Comparison of ENCODE assay signal across 20 cellular contexts in the genomic region with DNA sequence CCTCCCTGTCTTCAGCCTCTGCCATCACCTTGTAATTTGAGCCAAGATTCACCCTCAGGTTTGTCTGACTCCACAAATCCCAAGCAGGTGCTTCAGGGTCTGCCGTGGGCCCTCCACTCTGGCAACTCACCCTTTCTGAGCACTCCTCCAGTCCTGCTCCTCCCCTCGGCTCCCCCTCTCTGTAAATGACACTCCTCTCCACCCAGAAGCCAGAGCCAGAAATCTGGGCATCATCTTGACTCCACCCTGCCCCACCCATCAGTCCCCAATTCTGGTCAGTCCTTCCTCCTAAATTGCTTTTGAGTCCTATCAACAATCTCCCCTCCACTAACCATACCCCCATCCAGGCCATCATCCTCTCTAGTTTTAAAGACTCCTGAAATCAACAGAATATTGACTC. TPM values are rescaled to one million over a fixed set of nuclear protein-coding genes. Genes with fewer than 3 reads are reported as not detected.
DNase-seq lines count a peak whose midpoint lies in the region; ATAC-seq lines count a peak whose summit lies in the region.
"Had no signal": no experiment of that assay in that cellular context is flagged by ENCODE, and none has a peak within 500 bp of the region (broad histone marks: within the 10 kb centered on the region; RNA-seq: fewer than 3 reads in every experiment).

No MANE protein-coding gene starts in this region.

- H3K9me3 Mint-ChIP-seq in activated CD8-positive, alpha-beta T cell treated with anti-CD3 and anti-CD28 coated beads, Interleukin-2, amount 10 ng/mL, durations not matched to agents 7 days and 5 days (ENCODE audit: insufficient read depth), result no peaks in the 10 kb centered on the region
- no peaks in the 10 kb centered on the region for H3K9me3 Mint-ChIP-seq in naive thymus-derived CD8-positive, alpha-beta T cell

- H3K27ac ChIP-seq in BLaER1 treated with 17β-estradiol and CSF1 and Interleukin-3, amounts not matched to agents 10 nM and 100 nM, result peak overlapping the region in 1 of 11 experiments; percentile 2; a peak in 2 of 22 replicates
- H3K27ac ChIP-seq: 22Rv1, colonic mucosa, tibial nerve had no signal

- H3K27me3 Mint-ChIP-seq in activated CD8-positive, alpha-beta T cell treated with anti-CD3 and anti-CD28 coated beads, Interleukin-2, amount 10 ng/mL, durations not matched to agents 7 days and 5 days (ENCODE audit: low read depth), result no peaks in the 10 kb centered on the region
- no peaks in the 10 kb centered on the region for H3K27me3 Mint-ChIP-seq in naive thymus-derived CD8-positive, alpha-beta T cell

- H3K4me1 ChIP-seq in BLaER1 treated with 17β-estradiol and CSF1 and Interleukin-3, amounts not matched to agents 10 nM and 100 nM, result peaks cover 72 to 100% (median 93%) of the 10 kb centered on the region in 10 experiments
- H3K4me1 ChIP-seq: colonic mucosa had no signal

- H3K36me3 Mint-ChIP-seq in activated CD8-positive, alpha-beta T cell treated with anti-CD3 and anti-CD28 coated beads, Interleukin-2, amount 10 ng/mL, durations not matched to agents 7 days and 5 days (ENCODE audit: low read depth), result peaks cover 82% of the 10 kb centered on the region
- H3K36me3 Mint-ChIP-seq in naive thymus-derived CD8-positive, alpha-beta T cell, result peaks cover 0 to 98% (median 13%) of the 10 kb centered on the region in 3 donors

- H3K27ac Mint-ChIP-seq in activated CD8-positive, alpha-beta T cell treated with anti-CD3 and anti-CD28 coated beads, Interleukin-2, amount 10 ng/mL, durations not matched to agents 7 days and 5 days, result peak overlapping the region; percentile 70
- peak overlapping the region; percentile 60 to 94 (median 84) for H3K27ac Mint-ChIP-seq in naive thymus-derived CD8-positive, alpha-beta T cell

- no peak overlapping the region for H3K4me3 ChIP-seq in BLaER1 treated with 17β-estradiol and CSF1 and Interleukin-3, amounts not matched to agents 10 nM and 100 nM
- H3K4me3 ChIP-seq: colonic mucosa, tibial nerve had no signal

- CTCF ChIA-PET in activated CD8-positive, alpha-beta T cell treated with anti-CD3 and anti-CD28 coated beads, Interleukin-2, amount 10 ng/mL, durations not matched to agents 7 days and 5 days (lab: Charles Lee), result no interaction called here

- peaks cover 98 to 100% (median 100%) of the 10 kb centered on the region in 11 experiments for H4K20me1 ChIP-seq in BLaER1 treated with 17β-estradiol and CSF1 and Interleukin-3, amounts not matched to agents 10 nM and 100 nM

- no peak overlapping the region for H3K9ac ChIP-seq in BLaER1 treated with 17β-estradiol and CSF1 and Interleukin-3, amounts not matched to agents 10 nM and 100 nM
- H3K9ac ChIP-seq: SK-N-SH had no signal

- H3K4me1 Mint-ChIP-seq in activated CD8-positive, alpha-beta T cell treated with anti-CD3 and anti-CD28 coated beads, Interleukin-2, amount 10 ng/mL, durations not matched to agents 7 days and 5 days (ENCODE audit: low read depth), result peaks cover 28% of the 10 kb centered on the region
- peaks cover 58 to 90% (median 90%) of the 10 kb centered on the region in 4 donors for H3K4me1 Mint-ChIP-seq in naive thymus-derived CD8-positive, alpha-beta T cell

- H3K4me2 ChIP-seq in BLaER1 treated with 17β-estradiol and CSF1 and Interleukin-3, amounts not matched to agents 10 nM and 100 nM, result peak overlapping the region in 8 of 11 experiments; percentile 10 to 95 (median 32); a peak in 13 of 22 replicates
- H3K4me2 ChIP-seq: SK-N-SH had no signal

- H3K27me3 ChIP-seq in BLaER1 treated with 17β-estradiol and CSF1 and Interleukin-3, amounts not matched to agents 10 nM and 100 nM, result no peaks in the 10 kb centered on the region
- H3K27me3 ChIP-seq: colonic mucosa, tibial nerve had no signal

- H3K9me3 ChIP-seq in BLaER1 treated with 17β-estradiol and CSF1 and Interleukin-3, amounts not matched to agents 10 nM and 100 nM (replicated peaks in 1 of 11), result no peaks in the 10 kb centered on the region
- H3K9me3 ChIP-seq: colonic mucosa, SK-N-SH, tibial nerve had no signal

- no peak overlapping the region for H3K4me3 Mint-ChIP-seq in activated CD8-positive, alpha-beta T cell treated with anti-CD3 and anti-CD28 coated beads, Interleukin-2, amount 10 ng/mL, durations not matched to agents 7 days and 5 days
- peak overlapping the region in 5 of 10 donors; percentile 2 to 25 (median 15) for H3K4me3 Mint-ChIP-seq in naive thymus-derived CD8-positive, alpha-beta T cell

- DNase-seq in NCI-H187 treated with DMSO at 0.1 percent for 48 hours (lab: John Stamatoyannopoulos, UW), result peak; percentile 22
- no peak for DNase-seq in NCI-H187 (lab: John Stamatoyannopoulos, UW)
- no peak for DNase-seq in activated CD8-positive, alpha-beta T cell treated with anti-CD3 and anti-CD28 coated beads, Interleukin-2, amount 10 ng/mL, durations not matched to agents 7 days and 5 days
- no peak for DNase-seq in naive thymus-derived CD8-positive, alpha-beta T cell
- DNase-seq: colonic mucosa, DND-41, foreskin melanocyte, KG1, NCI-H1092, NCI-H526, posterior cingulate gyrus, SK-N-SH had no signal

- no peak for ATAC-seq in activated CD8-positive, alpha-beta T cell treated with anti-CD3 and anti-CD28 coated beads, Interleukin-2, amount 10 ng/mL, durations not matched to agents 7 days and 5 days
- no peak for ATAC-seq in naive thymus-derived CD8-positive, alpha-beta T cell
- ATAC-seq in HG03342 (IDR thresholded peaks at IDR 0.05; ENCODE audit: unreplicated experiment), result no peak
- no peak for ATAC-seq in GM18511 (IDR thresholded peaks at IDR 0.05; ENCODE audit: unreplicated experiment)
- ATAC-seq in HG02588 (IDR thresholded peaks at IDR 0.05; ENCODE audit: unreplicated experiment), result no peak
- ATAC-seq: left lobe of liver, Panc1 had no signal

- POLR2A ChIA-PET in activated CD8-positive, alpha-beta T cell treated with anti-CD3 and anti-CD28 coated beads, Interleukin-2, amount 10 ng/mL, durations not matched to agents 7 days and 5 days (lab: Charles Lee), result no interaction called here
- POLR2A ChIA-PET in naive thymus-derived CD8-positive, alpha-beta T cell (lab: Charles Lee), result interaction anchor here (0.6 kb wide), 1 partner anchor 96 kb away, joined by 3 read pairs; no protein-coding TSS in a partner anchor

- peaks cover 84 to 100% (median 99%) of the 10 kb centered on the region in 11 experiments for H3K36me3 ChIP-seq in BLaER1 treated with 17β-estradiol and CSF1 and Interleukin-3, amounts not matched to agents 10 nM and 100 nM
- H3K36me3 ChIP-seq: colonic mucosa, tibial nerve had no signal

RNA-seq across cellular contexts. Expression of gene RCSD1, which starts 40.5 kb away (rescaled TPM):
- total RNA-seq in activated CD8-positive, alpha-beta T cell treated with anti-CD3 and anti-CD28 coated beads, Interleukin-2, amount 10 ng/mL, durations not matched to agents 7 days and 5 days, result 100 to 1,000 TPM; 143 to 145 TPM
- total RNA-seq in naive thymus-derived CD8-positive, alpha-beta T cell, result 100 to 1,000 TPM; 149 to 156 TPM
- 100 to 1,000 TPM; 121 to 132 (median 124) TPM for polyA plus RNA-seq in naive thymus-derived CD8-positive, alpha-beta T cell

RNA-seq across cellular contexts. Expression of gene MPZL1, which starts 51.2 kb away (rescaled TPM):
- total RNA-seq in activated CD8-positive, alpha-beta T cell treated with anti-CD3 and anti-CD28 coated beads, Interleukin-2, amount 10 ng/mL, durations not matched to agents 7 days and 5 days, result 10 to 100 TPM; 12.5 to 13.6 TPM
- 1 to 10 TPM; 6.9 to 8.3 TPM for total RNA-seq in naive thymus-derived CD8-positive, alpha-beta T cell
- 1 to 10 TPM; 7.9 to 8.9 (median 8.2) TPM for polyA plus RNA-seq in naive thymus-derived CD8-positive, alpha-beta T cell
